8 cellular contexts compared by ENCODE assay signal in genomic region chr3:130178855-130179254, GRCh38.
DNase-seq lines count a peak whose midpoint lies in the region; ATAC-seq and TF ChIP-seq lines count a peak whose summit lies in the region.
"Not testable (repeated sequence)": the region's sequence is repeated elsewhere in the genome, so short reads cannot be mapped to it uniquely, and the experiment has no call there.

No MANE protein-coding gene starts in this region.

- intact Hi-C loops in CD4-positive, alpha-beta T cell (cut with DNase I, micrococcal nuclease): not testable (repeated sequence)

- CTCF ChIA-PET in CD4-positive, alpha-beta T cell (lab: Charles Lee); T-cell (lab: Charles Lee): not testable (repeated sequence)

- H3K27ac Mint-ChIP-seq in CD4-positive, alpha-beta T cell: peak overlapping the region; percentile 87
- H3K27ac Mint-ChIP-seq in T-cell: peak overlapping the region; percentile 96 to 97
- H3K27ac Mint-ChIP-seq in activated naive CD8-positive, alpha-beta T cell treated with anti-CD3 and anti-CD28 coated beads for 36 hours: peak overlapping the region; percentile 81
- H3K27ac Mint-ChIP-seq in effector memory CD8-positive, alpha-beta T cell: peak overlapping the region; percentile 95 to 99
- H3K27ac Mint-ChIP-seq in naive B cell: peak overlapping the region in 5 of 6 donors; percentile 0 to 88 (median 81)
- peak overlapping the region; percentile 84 for H3K27ac Mint-ChIP-seq in stimulated activated effector memory CD8-positive, alpha-beta T cell treated with anti-CD3 and anti-CD28 coated beads, Interleukin-12 subunit alpha, Interleukin-12 subunit beta, amount 100 ng/mL, for 72 hours

- H3K27ac ChIP-seq in CD4-positive, alpha-beta T cell (ENCODE audit: low read depth, low read length): not testable (repeated sequence)

- DNase-seq in CD4-positive, alpha-beta T cell: peak in 1 of 10 experiments; percentile 1
- DNase-seq in GM20000 (ENCODE audit: low spot score) (peak; percentile 6), T-cell (peak in 1 of 34 experiments; percentile 2)
- peak; percentile 19 for DNase-seq in activated T-cell treated with anti-CD3 and anti-CD28 coated beads, Interleukin-2, amount 50 U/mL, for 1 hour
- DNase-seq in activated naive CD8-positive, alpha-beta T cell treated with anti-CD3 and anti-CD28 coated beads for 36 hours; naive B cell: not testable (repeated sequence)
- DNase-seq in effector memory CD8-positive, alpha-beta T cell: peak in 1 of 3 experiments; percentile 7
- DNase-seq in stimulated activated effector memory CD8-positive, alpha-beta T cell treated with anti-CD3 and anti-CD28 coated beads, Interleukin-12 subunit alpha, Interleukin-12 subunit beta, amount 100 ng/mL, for 72 hours (ENCODE audit: low spot score in 2 of 2): peak in 1 of 2 donors; percentile 47

- not testable (repeated sequence) for H3K36me3 Mint-ChIP-seq in CD4-positive, alpha-beta T cell (ENCODE audit: low read depth); T-cell; activated naive CD8-positive, alpha-beta T cell treated with anti-CD3 and anti-CD28 coated beads for 36 hours; effector memory CD8-positive, alpha-beta T cell (ENCODE audit: insufficient read depth); naive B cell; stimulated activated effector memory CD8-positive, alpha-beta T cell treated with anti-CD3 and anti-CD28 coated beads, Interleukin-12 subunit alpha, Interleukin-12 subunit beta, amount 100 ng/mL, for 72 hours

- peaks cover 29% of the 10 kb centered on the region for H3K4me1 Mint-ChIP-seq in CD4-positive, alpha-beta T cell (ENCODE audit: low read depth)
- H3K4me1 Mint-ChIP-seq in T-cell: peaks cover 24 to 27% (median 25%) of the 10 kb centered on the region in 3 donors
- H3K4me1 Mint-ChIP-seq in activated naive CD8-positive, alpha-beta T cell treated with anti-CD3 and anti-CD28 coated beads for 36 hours: peaks cover 19% of the 10 kb centered on the region
- peaks cover 19 to 20% of the 10 kb centered on the region in 2 donors for H3K4me1 Mint-ChIP-seq in effector memory CD8-positive, alpha-beta T cell (ENCODE audit: low read depth in 2 of 2)
- H3K4me1 Mint-ChIP-seq in naive B cell: peaks cover 11 to 14% (median 14%) of the 10 kb centered on the region in 3 donors
- H3K4me1 Mint-ChIP-seq in stimulated activated effector memory CD8-positive, alpha-beta T cell treated with anti-CD3 and anti-CD28 coated beads, Interleukin-12 subunit alpha, Interleukin-12 subunit beta, amount 100 ng/mL, for 72 hours: peaks cover 24% of the 10 kb centered on the region

- TF ChIP-seq CTCF in CD4-positive, alpha-beta T cell (IDR thresholded peaks at IDR 0.05); GM20000 (IDR thresholded peaks at IDR 0.05; ENCODE audit: extremely low read depth, missing control alignments): not testable (repeated sequence)

- not testable (repeated sequence) for H3K27me3 ChIP-seq in CD4-positive, alpha-beta T cell (ENCODE audit: control insufficient read depth, insufficient read depth, low read length)

- H3K27me3 Mint-ChIP-seq in CD4-positive, alpha-beta T cell; T-cell; activated naive CD8-positive, alpha-beta T cell treated with anti-CD3 and anti-CD28 coated beads for 36 hours; effector memory CD8-positive, alpha-beta T cell; naive B cell: not testable (repeated sequence)

- not testable (repeated sequence) for H3K9me3 ChIP-seq in CD4-positive, alpha-beta T cell (ENCODE audit: control insufficient read depth, low read length)

- POLR2A ChIA-PET in CD4-positive, alpha-beta T cell (lab: Charles Lee): interaction anchor here (0.9 to 1.1 kb wide), 2 partner anchors 34 to 67 kb away, joined by 3 to 7 read pairs; no protein-coding TSS in a partner anchor
- POLR2A ChIA-PET in T-cell (lab: Charles Lee): interaction anchor here in 1 of 2 donors (1.2 kb wide), 1 partner anchor 67 kb away, joined by 4 read pairs; no protein-coding TSS in a partner anchor

- not testable (repeated sequence) for H3K9me3 Mint-ChIP-seq in CD4-positive, alpha-beta T cell; T-cell; activated naive CD8-positive, alpha-beta T cell treated with anti-CD3 and anti-CD28 coated beads for 36 hours; effector memory CD8-positive, alpha-beta T cell; naive B cell; stimulated activated effector memory CD8-positive, alpha-beta T cell treated with anti-CD3 and anti-CD28 coated beads, Interleukin-12 subunit alpha, Interleukin-12 subunit beta, amount 100 ng/mL, for 72 hours

- not testable (repeated sequence) for ATAC-seq in CD4-positive, alpha-beta T cell (ENCODE audit: poor library complexity); T-cell (replicated peaks in 1 of 4); effector memory CD8-positive, alpha-beta T cell (replicated peaks); naive B cell (ENCODE audit: low read depth in 2 of 2); stimulated activated effector memory CD8-positive, alpha-beta T cell treated with anti-CD3 and anti-CD28 coated beads, Interleukin-12 subunit alpha, Interleukin-12 subunit beta, amount 100 ng/mL, for 72 hours

- peak overlapping the region; percentile 82 for H3K4me3 Mint-ChIP-seq in CD4-positive, alpha-beta T cell
- H3K4me3 Mint-ChIP-seq in T-cell (peak overlapping the region; percentile 73 to 82 (median 76)), naive B cell (peak overlapping the region; percentile 46 to 76 (median 66))
- H3K4me3 Mint-ChIP-seq in activated naive CD8-positive, alpha-beta T cell treated with anti-CD3 and anti-CD28 coated beads for 36 hours: peak overlapping the region; percentile 66
- H3K4me3 Mint-ChIP-seq in effector memory CD8-positive, alpha-beta T cell: peak overlapping the region; percentile 69 to 80
- H3K4me3 Mint-ChIP-seq in stimulated activated effector memory CD8-positive, alpha-beta T cell treated with anti-CD3 and anti-CD28 coated beads, Interleukin-12 subunit alpha, Interleukin-12 subunit beta, amount 100 ng/mL, for 72 hours: peak overlapping the region; percentile 70
